Comparison of ENCODE assay signal across 1 cellular context in the genomic region with DNA sequence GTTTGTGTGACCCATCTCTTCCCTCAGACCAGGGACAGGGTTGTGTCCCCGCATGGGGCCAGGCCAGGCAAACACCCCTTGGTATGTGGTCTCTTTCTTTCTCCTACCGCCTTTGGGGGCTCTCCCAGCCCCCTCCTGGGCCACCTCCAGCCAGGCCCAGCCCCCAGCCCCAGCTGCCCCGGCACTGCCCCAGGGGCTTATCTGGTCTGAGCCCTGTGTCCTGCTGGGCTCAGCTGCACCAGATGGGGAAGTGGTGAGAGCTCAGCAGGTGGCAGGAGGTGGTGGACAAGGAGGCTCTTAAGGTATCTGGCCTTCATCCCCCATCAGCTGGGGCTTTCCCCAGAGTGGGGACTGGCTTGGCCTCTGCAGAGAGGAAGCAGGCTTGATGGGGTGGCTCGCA.
TF ChIP-seq lines count a peak whose summit lies in the region.

No MANE protein-coding gene starts in this region.

TF ChIP-seq in H1, 55 proteins besides CTCF, POLR2A, EP300 and RAD21 (continued from another document):
- TF ChIP-seq, protein P1, sequence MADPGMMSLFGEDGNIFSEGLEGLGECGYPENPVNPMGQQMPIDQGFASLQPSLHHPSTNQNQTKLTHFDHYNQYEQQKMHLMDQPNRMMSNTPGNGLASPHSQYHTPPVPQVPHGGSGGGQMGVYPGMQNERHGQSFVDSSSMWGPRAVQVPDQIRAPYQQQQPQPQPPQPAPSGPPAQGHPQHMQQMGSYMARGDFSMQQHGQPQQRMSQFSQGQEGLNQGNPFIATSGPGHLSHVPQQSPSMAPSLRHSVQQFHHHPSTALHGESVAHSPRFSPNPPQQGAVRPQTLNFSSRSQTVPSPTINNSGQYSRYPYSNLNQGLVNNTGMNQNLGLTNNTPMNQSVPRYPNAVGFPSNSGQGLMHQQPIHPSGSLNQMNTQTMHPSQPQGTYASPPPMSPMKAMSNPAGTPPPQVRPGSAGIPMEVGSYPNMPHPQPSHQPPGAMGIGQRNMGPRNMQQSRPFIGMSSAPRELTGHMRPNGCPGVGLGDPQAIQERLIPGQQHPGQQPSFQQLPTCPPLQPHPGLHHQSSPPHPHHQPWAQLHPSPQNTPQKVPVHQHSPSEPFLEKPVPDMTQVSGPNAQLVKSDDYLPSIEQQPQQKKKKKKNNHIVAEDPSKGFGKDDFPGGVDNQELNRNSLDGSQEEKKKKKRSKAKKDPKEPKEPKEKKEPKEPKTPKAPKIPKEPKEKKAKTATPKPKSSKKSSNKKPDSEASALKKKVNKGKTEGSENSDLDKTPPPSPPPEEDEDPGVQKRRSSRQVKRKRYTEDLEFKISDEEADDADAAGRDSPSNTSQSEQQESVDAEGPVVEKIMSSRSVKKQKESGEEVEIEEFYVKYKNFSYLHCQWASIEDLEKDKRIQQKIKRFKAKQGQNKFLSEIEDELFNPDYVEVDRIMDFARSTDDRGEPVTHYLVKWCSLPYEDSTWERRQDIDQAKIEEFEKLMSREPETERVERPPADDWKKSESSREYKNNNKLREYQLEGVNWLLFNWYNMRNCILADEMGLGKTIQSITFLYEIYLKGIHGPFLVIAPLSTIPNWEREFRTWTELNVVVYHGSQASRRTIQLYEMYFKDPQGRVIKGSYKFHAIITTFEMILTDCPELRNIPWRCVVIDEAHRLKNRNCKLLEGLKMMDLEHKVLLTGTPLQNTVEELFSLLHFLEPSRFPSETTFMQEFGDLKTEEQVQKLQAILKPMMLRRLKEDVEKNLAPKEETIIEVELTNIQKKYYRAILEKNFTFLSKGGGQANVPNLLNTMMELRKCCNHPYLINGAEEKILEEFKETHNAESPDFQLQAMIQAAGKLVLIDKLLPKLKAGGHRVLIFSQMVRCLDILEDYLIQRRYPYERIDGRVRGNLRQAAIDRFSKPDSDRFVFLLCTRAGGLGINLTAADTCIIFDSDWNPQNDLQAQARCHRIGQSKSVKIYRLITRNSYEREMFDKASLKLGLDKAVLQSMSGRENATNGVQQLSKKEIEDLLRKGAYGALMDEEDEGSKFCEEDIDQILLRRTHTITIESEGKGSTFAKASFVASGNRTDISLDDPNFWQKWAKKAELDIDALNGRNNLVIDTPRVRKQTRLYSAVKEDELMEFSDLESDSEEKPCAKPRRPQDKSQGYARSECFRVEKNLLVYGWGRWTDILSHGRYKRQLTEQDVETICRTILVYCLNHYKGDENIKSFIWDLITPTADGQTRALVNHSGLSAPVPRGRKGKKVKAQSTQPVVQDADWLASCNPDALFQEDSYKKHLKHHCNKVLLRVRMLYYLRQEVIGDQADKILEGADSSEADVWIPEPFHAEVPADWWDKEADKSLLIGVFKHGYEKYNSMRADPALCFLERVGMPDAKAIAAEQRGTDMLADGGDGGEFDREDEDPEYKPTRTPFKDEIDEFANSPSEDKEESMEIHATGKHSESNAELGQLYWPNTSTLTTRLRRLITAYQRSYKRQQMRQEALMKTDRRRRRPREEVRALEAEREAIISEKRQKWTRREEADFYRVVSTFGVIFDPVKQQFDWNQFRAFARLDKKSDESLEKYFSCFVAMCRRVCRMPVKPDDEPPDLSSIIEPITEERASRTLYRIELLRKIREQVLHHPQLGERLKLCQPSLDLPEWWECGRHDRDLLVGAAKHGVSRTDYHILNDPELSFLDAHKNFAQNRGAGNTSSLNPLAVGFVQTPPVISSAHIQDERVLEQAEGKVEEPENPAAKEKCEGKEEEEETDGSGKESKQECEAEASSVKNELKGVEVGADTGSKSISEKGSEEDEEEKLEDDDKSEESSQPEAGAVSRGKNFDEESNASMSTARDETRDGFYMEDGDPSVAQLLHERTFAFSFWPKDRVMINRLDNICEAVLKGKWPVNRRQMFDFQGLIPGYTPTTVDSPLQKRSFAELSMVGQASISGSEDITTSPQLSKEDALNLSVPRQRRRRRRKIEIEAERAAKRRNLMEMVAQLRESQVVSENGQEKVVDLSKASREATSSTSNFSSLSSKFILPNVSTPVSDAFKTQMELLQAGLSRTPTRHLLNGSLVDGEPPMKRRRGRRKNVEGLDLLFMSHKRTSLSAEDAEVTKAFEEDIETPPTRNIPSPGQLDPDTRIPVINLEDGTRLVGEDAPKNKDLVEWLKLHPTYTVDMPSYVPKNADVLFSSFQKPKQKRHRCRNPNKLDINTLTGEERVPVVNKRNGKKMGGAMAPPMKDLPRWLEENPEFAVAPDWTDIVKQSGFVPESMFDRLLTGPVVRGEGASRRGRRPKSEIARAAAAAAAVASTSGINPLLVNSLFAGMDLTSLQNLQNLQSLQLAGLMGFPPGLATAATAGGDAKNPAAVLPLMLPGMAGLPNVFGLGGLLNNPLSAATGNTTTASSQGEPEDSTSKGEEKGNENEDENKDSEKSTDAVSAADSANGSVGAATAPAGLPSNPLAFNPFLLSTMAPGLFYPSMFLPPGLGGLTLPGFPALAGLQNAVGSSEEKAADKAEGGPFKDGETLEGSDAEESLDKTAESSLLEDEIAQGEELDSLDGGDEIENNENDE (IDR thresholded peaks at IDR 0.05; ENCODE audit: insufficient replicate concordance, low read length): no peak
- TF ChIP-seq, protein P2, sequence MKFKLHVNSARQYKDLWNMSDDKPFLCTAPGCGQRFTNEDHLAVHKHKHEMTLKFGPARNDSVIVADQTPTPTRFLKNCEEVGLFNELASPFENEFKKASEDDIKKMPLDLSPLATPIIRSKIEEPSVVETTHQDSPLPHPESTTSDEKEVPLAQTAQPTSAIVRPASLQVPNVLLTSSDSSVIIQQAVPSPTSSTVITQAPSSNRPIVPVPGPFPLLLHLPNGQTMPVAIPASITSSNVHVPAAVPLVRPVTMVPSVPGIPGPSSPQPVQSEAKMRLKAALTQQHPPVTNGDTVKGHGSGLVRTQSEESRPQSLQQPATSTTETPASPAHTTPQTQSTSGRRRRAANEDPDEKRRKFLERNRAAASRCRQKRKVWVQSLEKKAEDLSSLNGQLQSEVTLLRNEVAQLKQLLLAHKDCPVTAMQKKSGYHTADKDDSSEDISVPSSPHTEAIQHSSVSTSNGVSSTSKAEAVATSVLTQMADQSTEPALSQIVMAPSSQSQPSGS (IDR thresholded peaks at IDR 0.05; ENCODE audit: low read length): no peak
